8 cellular contexts compared by ENCODE assay signal in the genomic region with DNA sequence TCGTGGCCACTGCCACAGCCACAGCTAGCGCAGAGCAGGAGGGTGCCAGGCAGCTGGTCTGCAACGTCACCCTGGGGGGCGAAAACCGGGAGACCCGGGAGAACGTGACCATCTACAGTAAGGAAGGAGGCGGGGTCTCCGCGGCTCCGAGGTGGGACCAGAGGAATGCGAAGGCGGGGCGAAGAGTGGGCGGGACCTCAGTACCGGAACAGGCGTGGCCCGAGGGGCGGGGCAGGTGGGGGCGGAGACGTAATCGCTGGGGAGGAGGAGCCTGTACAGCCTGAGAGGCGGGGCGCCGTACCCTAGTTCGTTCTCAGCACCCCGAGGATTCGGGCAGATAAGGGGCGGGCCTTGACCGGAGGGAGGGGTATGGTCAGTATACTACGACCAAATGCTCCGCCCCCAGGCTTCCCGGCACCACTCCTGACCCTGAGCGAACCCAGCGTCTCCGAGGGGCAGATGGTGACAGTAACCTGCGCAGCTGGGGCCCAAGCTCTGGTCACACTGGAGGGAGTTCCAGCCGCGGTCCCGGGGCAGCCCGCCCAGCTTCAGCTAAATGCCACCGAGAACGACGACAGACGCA. TPM values are rescaled to one million over a fixed set of nuclear protein-coding genes. Genes with fewer than 3 reads are reported as not detected.
DNase-seq lines count a peak whose midpoint lies in the region; ATAC-seq and TF ChIP-seq lines count a peak whose summit lies in the region.

No MANE protein-coding gene starts in this region.

- H2BK15ac ChIP-seq in neuronal stem cell (ENCODE audit: low read length) = peak overlapping the region; percentile 61

- no peaks in the 10 kb centered on the region for H3K9me3 ChIP-seq in OCI-LY1 (ENCODE audit: low read length)
- peaks cover 5 to 13% of the 10 kb centered on the region in 2 donors for H3K9me3 ChIP-seq in neuronal stem cell (replicated peaks in 1 of 2; ENCODE audit: control insufficient read depth in 2 of 2, insufficient read depth in 1 of 2, low read depth in 1 of 2, low read length in 2 of 2)
- H3K9me3 ChIP-seq in tibial nerve = no peaks in the 10 kb centered on the region

- no peak overlapping the region for H4K91ac ChIP-seq in neuronal stem cell (ENCODE audit: low read depth, low read length, poor library complexity)

- H4K20me1 ChIP-seq in OCI-LY1 (ENCODE audit: insufficient read depth, low read length) = no peaks in the 10 kb centered on the region

- H3K4me3 ChIP-seq in OCI-LY1 (ENCODE audit: low read depth, low read length, poor library complexity, severe bottlenecking) = peak overlapping the region; percentile 62
- H3K4me3 ChIP-seq in neuronal stem cell (ENCODE audit: low read length in 2 of 2) = peak overlapping the region; percentile 55 to 76
- peak overlapping the region in 3 of 4 donors; percentile 0 to 43 (median 19) for H3K4me3 ChIP-seq in tibial nerve

- no peak for TF ChIP-seq CTCF in OCI-LY1 (IDR thresholded peaks at IDR 0.05; ENCODE audit: low read length)
- no peak for TF ChIP-seq CTCF in tibial nerve (IDR thresholded peaks at IDR 0.05)

- no peaks in the 10 kb centered on the region for H3K9me2 ChIP-seq in OCI-LY1 (ENCODE audit: low read depth, low read length)

- H3K27ac ChIP-seq in OCI-LY1 (ENCODE audit: low read depth, low read length, poor library complexity, severe bottlenecking) (no peak overlapping the region), neuronal stem cell (replicated peaks; ENCODE audit: low read length) (no peak overlapping the region), tibial nerve (no peak overlapping the region)

- H3K36me3 ChIP-seq in OCI-LY1 (ENCODE audit: insufficient read depth, low read length) (no peaks in the 10 kb centered on the region; the same call in 1 of the 2 replicates), neuronal stem cell (replicated peaks in 1 of 2; ENCODE audit: control insufficient read depth in 2 of 2, insufficient read depth in 2 of 2, low read length in 2 of 2) (no peaks in the 10 kb centered on the region), tibial nerve (no peaks in the 10 kb centered on the region)

- H3K27me3 ChIP-seq in OCI-LY1 (ENCODE audit: insufficient read depth, low read length) (no peaks in the 10 kb centered on the region; the same call in 1 of the 2 replicates), neuronal stem cell (ENCODE audit: control insufficient read depth in 3 of 3, insufficient read depth in 3 of 3, low read depth in 1 of 3, low read length in 3 of 3) (peaks cover 75 to 96% (median 76%) of the 10 kb centered on the region in 3 experiments), tibial nerve (peaks cover 3 to 97% of the 10 kb centered on the region in 2 donors)

- peak overlapping the region; percentile 79 for H3K18ac ChIP-seq in neuronal stem cell (ENCODE audit: low read length)

- no peaks in the 10 kb centered on the region for H3F3A ChIP-seq in OCI-LY1 (ENCODE audit: insufficient read depth, low read length)

- no peak for TF ChIP-seq EP300 in tibial nerve (IDR thresholded peaks at IDR 0.05)

- H3K9ac ChIP-seq in OCI-LY1 (ENCODE audit: low read length) (peak overlapping the region; percentile 17; the same call in 1 of the 2 replicates), neuronal stem cell (ENCODE audit: low read depth, low read length, poor library complexity) (no peak overlapping the region)

- peak; percentile 81 for DNase-seq in Daoy (ENCODE audit: low read depth)
- DNase-seq in activated T-helper 1 cell treated with Interleukin-2 at 50 U/mL for 16 hours (ENCODE audit: low read depth) = peak; percentile 39
- DNase-seq in fibroblast of the conjunctiva (ENCODE audit: low read depth) = peak; percentile 16
- DNase-seq in neuronal stem cell (ENCODE audit: low spot score) = peak; percentile 77
- peak; percentile 47 to 61 for DNase-seq in tibial nerve (ENCODE audit: low spot score in 2 of 2)
- no peak for DNase-seq in H4 (ENCODE audit: low spot score)

- no peak overlapping the region for H2AK5ac ChIP-seq in neuronal stem cell (ENCODE audit: low read depth, low read length)

- peak; percentile 45 for ATAC-seq in HG02852 (IDR thresholded peaks at IDR 0.05; ENCODE audit: unreplicated experiment)

- H2AFZ ChIP-seq in OCI-LY1 (ENCODE audit: low read length) = no peak overlapping the region
- H2AFZ ChIP-seq in neuronal stem cell (ENCODE audit: low read length) = peak overlapping the region; percentile 98

- H3K4me2 ChIP-seq in OCI-LY1 (ENCODE audit: low read length) (peak overlapping the region; percentile 93), neuronal stem cell (ENCODE audit: insufficient read depth, low read length, poor library complexity, severe bottlenecking) (peak overlapping the region; percentile 77)

- H3K23ac ChIP-seq in neuronal stem cell (ENCODE audit: low read depth, low read length, poor library complexity) = peak overlapping the region; percentile 29

- no peak overlapping the region for H3K4ac ChIP-seq in neuronal stem cell (ENCODE audit: low read length)

- no peak overlapping the region for H4K8ac ChIP-seq in neuronal stem cell (ENCODE audit: low read depth, low read length)

- H2BK12ac ChIP-seq in neuronal stem cell (ENCODE audit: low read length) = peak overlapping the region; percentile 2

- no peak overlapping the region for H2BK120ac ChIP-seq in neuronal stem cell (ENCODE audit: low read depth, low read length)

- no CpG with 5 or more reads among the region's 45 CpGs for WGBS in neuronal stem cell (ENCODE audit: extremely low coverage in 2 of 2, insufficient read length in 2 of 2, insufficient replicate concordance in 1 of 2), 2 donors
- 2 to 3% methylated on average over 34 to 41 of the region's 45 CpGs for WGBS in tibial nerve, 2 donors

- H2BK5ac ChIP-seq in neuronal stem cell (ENCODE audit: low read length) = no peak overlapping the region

- H3K14ac ChIP-seq in neuronal stem cell (ENCODE audit: low read length) = no peak overlapping the region

- TF ChIP-seq POLR2A in tibial nerve (IDR thresholded peaks at IDR 0.05) = no peak

- no peaks in the 10 kb centered on the region for H3K79me2 ChIP-seq in OCI-LY1 (ENCODE audit: insufficient read depth, low read length)

- peaks cover 56% of the 10 kb centered on the region for H3K4me1 ChIP-seq in OCI-LY1 (ENCODE audit: insufficient read depth, low read length, severe bottlenecking)
- H3K4me1 ChIP-seq in neuronal stem cell (ENCODE audit: control insufficient read depth in 2 of 2, insufficient read depth in 1 of 2, low read depth in 1 of 2, low read length in 2 of 2) = peaks cover 29 to 32% of the 10 kb centered on the region in 2 donors
- peaks cover 0 to 89% (median 52%) of the 10 kb centered on the region in 4 donors for H3K4me1 ChIP-seq in tibial nerve

- no peaks in the 10 kb centered on the region for H3K79me1 ChIP-seq in neuronal stem cell (ENCODE audit: low read depth, low read length)

RNA-seq across cellular contexts. Expression of gene ICAM5, which starts 2.5 kb away (rescaled TPM):
- 0.54 and 2.2 TPM in 2 replicates for total RNA-seq in Daoy (2014; rRNA removed; shearing (Covaris generic))
- polyA plus RNA-seq in neuronal stem cell (2013, experiment 1 of 2) = 0.73 TPM
- 0.84 TPM for polyA plus RNA-seq in neuronal stem cell (2013, experiment 2 of 2)
- total RNA-seq in tibial nerve = 1 to 10 TPM in 2 of 4 donors, under 1 TPM in 2; 0.21 to 2.7 (median 0.93) TPM
- 0.87 and 1.5 TPM in 2 replicates for total RNA-seq in H4 (2014; rRNA removed; shearing (Covaris generic))

RNA-seq across cellular contexts. Expression of gene ICAM4, which starts 5.5 kb away (rescaled TPM):
- 0.63 TPM in 1 of 2 replicates, not detected in the other for total RNA-seq in Daoy (2014; rRNA removed; shearing (Covaris generic))
- 0.56 TPM for polyA plus RNA-seq in neuronal stem cell (2013, experiment 1 of 2)
- 0.48 TPM for polyA plus RNA-seq in neuronal stem cell (2013, experiment 2 of 2)
- 1 to 10 TPM in 1 of 4 donors, not detected in 3; 1.3 TPM for total RNA-seq in tibial nerve
- total RNA-seq in H4 (2014; rRNA removed; shearing (Covaris generic)) = 0.15 TPM in 1 of 2 replicates, not detected in the other

RNA-seq across cellular contexts. Expression of gene ZGLP1, which starts 17.3 kb away (rescaled TPM):
- 0.39 and 2.2 TPM in 2 replicates for total RNA-seq in Daoy (2014; rRNA removed; shearing (Covaris generic))
- 3.5 TPM for polyA plus RNA-seq in neuronal stem cell (2013, experiment 1 of 2)
- polyA plus RNA-seq in neuronal stem cell (2013, experiment 2 of 2) = 4.2 TPM
- total RNA-seq in tibial nerve = 1 to 10 TPM; 2.9 to 4.5 (median 3.5) TPM
- 0.18 and 1.8 TPM in 2 replicates for total RNA-seq in H4 (2014; rRNA removed; shearing (Covaris generic))

RNA-seq across cellular contexts. Expression of gene ICAM1, which starts 21.4 kb away (rescaled TPM):
- total RNA-seq in Daoy (2014; rRNA removed; shearing (Covaris generic)) = 85.8 and 86.7 TPM in 2 replicates
- 0.53 TPM for polyA plus RNA-seq in neuronal stem cell (2013, experiment 1 of 2)
- 0.43 TPM for polyA plus RNA-seq in neuronal stem cell (2013, experiment 2 of 2)
- total RNA-seq in tibial nerve = 10 to 100 TPM; 14.7 to 50.1 (median 43.1) TPM
- 0.06 and 0.12 TPM in 2 replicates for total RNA-seq in H4 (2014; rRNA removed; shearing (Covaris generic))

RNA-seq across cellular contexts. Expression of gene FDX2, which starts 23.5 kb away (rescaled TPM):
- total RNA-seq in Daoy (2014; rRNA removed; shearing (Covaris generic)) = 45.0 and 65.6 TPM in 2 replicates
- polyA plus RNA-seq in neuronal stem cell (2013, experiment 1 of 2) = 13.4 TPM
- polyA plus RNA-seq in neuronal stem cell (2013, experiment 2 of 2) = 13.5 TPM
- 10 to 100 TPM; 10.0 to 29.1 (median 18.2) TPM for total RNA-seq in tibial nerve
- 23.6 and 40.0 TPM in 2 replicates for total RNA-seq in H4 (2014; rRNA removed; shearing (Covaris generic))
